1 cellular context compared by ENCODE assay signal in the genomic region with DNA sequence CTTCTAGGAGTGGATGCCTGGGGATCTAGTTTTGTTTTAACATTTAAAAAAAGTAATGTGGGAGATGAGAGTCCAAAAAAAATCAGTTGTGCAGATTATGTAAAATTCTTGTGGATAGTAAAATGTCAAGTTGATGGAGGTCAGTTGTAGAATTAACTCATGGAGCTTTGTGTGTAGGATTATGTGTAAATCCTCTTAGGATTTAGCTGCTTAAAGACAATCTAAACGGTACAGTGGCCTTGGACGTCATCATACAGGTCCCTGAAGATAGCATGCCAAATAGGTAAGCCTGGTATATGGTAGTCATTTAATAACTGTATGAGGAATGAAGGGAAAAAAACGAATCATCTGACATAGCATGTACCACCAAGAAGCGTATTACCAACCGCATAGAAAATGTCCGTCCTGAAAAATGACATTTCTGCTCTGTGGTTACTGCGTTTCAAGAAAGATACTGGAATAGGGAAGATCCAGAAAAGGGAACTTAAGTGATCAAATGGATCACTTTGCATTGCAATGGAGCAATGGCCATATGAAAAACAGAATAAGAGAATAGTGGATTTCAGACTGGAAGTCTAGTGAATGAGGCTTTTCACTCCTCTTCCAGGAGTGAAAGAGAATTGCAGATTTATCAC.
TF ChIP-seq lines count a peak whose summit lies in the region.

No MANE protein-coding gene starts in this region.

TF ChIP-seq in GM12878, 131 proteins besides CTCF, POLR2A, EP300 and RAD21:
- TF ChIP-seq SREBF2 (IDR thresholded peaks at IDR 0.05; ENCODE audit: low read length) (no peak), STAT3 (IDR thresholded peaks at IDR 0.05; ENCODE audit: low read depth, low read length) (no peak)
